ENCODE assay signal across 8 cellular contexts in genomic region chr10:71836594-71836970, GRCh38. TPM values are rescaled to one million over a fixed set of nuclear protein-coding genes. Genes with fewer than 3 reads are reported as not detected.
A peak's percentile ranks its signal among the peaks of the same experiment; 100 is the strongest.
DNase-seq lines count a peak whose midpoint lies in the region; ATAC-seq, FAIRE-seq and TF ChIP-seq lines count a peak whose summit lies in the region.

No MANE protein-coding gene starts in this region.

- TF ChIP-seq CTCF in MCF 10A (IDR thresholded peaks at IDR 0.05; ENCODE audit: unreplicated experiment) (no peak), nephron (IDR thresholded peaks at IDR 0.05; ENCODE audit: unreplicated experiment in 3 of 3) (no peak)

- ATAC-seq in HG02852 (IDR thresholded peaks at IDR 0.05; ENCODE audit: unreplicated experiment) = peak; percentile 25

- H3K4me1 Mint-ChIP-seq in MCF 10A (ENCODE audit: insufficient read depth, unreplicated experiment) (peaks cover 56% of the 10 kb centered on the region), nephron (peaks cover 52% of the 10 kb centered on the region)
- H3K4me1 Mint-ChIP-seq in activated CD4-positive, alpha-beta memory T cell treated with anti-CD3 and anti-CD28 coated beads for 36 hours (ENCODE audit: low read depth) = peaks cover 59% of the 10 kb centered on the region

- H3K27me3 Mint-ChIP-seq in MCF 10A (ENCODE audit: insufficient read depth, unreplicated experiment) (no peaks in the 10 kb centered on the region), nephron (ENCODE audit: low read depth) (no peaks in the 10 kb centered on the region)
- no peaks in the 10 kb centered on the region for H3K27me3 Mint-ChIP-seq in activated CD4-positive, alpha-beta memory T cell treated with anti-CD3 and anti-CD28 coated beads for 36 hours

- H3K9me3 Mint-ChIP-seq in MCF 10A (ENCODE audit: unreplicated experiment) = no peaks in the 10 kb centered on the region
- H3K9me3 Mint-ChIP-seq in nephron = no peaks in the 10 kb centered on the region
- H3K9me3 Mint-ChIP-seq in activated CD4-positive, alpha-beta memory T cell treated with anti-CD3 and anti-CD28 coated beads for 36 hours = no peaks in the 10 kb centered on the region

- DNase-seq in GM12891 (ENCODE audit: insufficient read length, low spot score) = no peak
- DNase-seq in MCF 10A (ENCODE audit: unreplicated experiment) = no peak
- no peak for DNase-seq in NCI-H1417 (lab: John Stamatoyannopoulos, UW)
- DNase-seq in HT-29 (ENCODE audit: low spot score) = no peak
- DNase-seq in activated CD4-positive, alpha-beta memory T cell treated with anti-CD3 and anti-CD28 coated beads for 36 hours = no peak
- DNase-seq in NCI-H128 (lab: John Stamatoyannopoulos, UW; ENCODE audit: unreplicated experiment) = no peak

- no peak for TF ChIP-seq POLR2A in GM12891 (IDR thresholded peaks at IDR 0.05; ENCODE audit: low read depth, low read length)

- POLR2A ChIA-PET in MCF 10A (lab: Yijun Ruan, JAX) = interaction anchor here (0.7 to 6.5 kb wide), 4 partner anchors 9 to 70 kb away, joined by 3 to 53 read pairs (median 4); partner anchors contain the start of gene PSAP
- POLR2A ChIA-PET in activated CD4-positive, alpha-beta memory T cell treated with anti-CD3 and anti-CD28 coated beads for 36 hours (lab: Charles Lee) = no interaction called here

- H3K36me3 Mint-ChIP-seq in MCF 10A (ENCODE audit: insufficient read depth, unreplicated experiment) = peaks cover 31% of the 10 kb centered on the region
- peaks cover 11% of the 10 kb centered on the region for H3K36me3 Mint-ChIP-seq in nephron (ENCODE audit: low read depth)
- H3K36me3 Mint-ChIP-seq in activated CD4-positive, alpha-beta memory T cell treated with anti-CD3 and anti-CD28 coated beads for 36 hours = peaks cover 4% of the 10 kb centered on the region

- no peak for FAIRE-seq in GM12891 (lab: Jason Lieb, UNC)

- CTCF ChIA-PET in MCF 10A (lab: Yijun Ruan, JAX) = interaction anchor here (1.1 to 2.4 kb wide), 2 partner anchors 60 to 62 kb away, joined by 3 to 9 read pairs; no protein-coding TSS in a partner anchor
- CTCF ChIA-PET in activated CD4-positive, alpha-beta memory T cell treated with anti-CD3 and anti-CD28 coated beads for 36 hours (lab: Charles Lee) = interaction anchor here (0.6 to 1.2 kb wide), 5 partner anchors 14 to 530 kb away, joined by 3 to 10 read pairs (median 3); no protein-coding TSS in a partner anchor

- H3K27ac Mint-ChIP-seq in MCF 10A (ENCODE audit: low read depth, unreplicated experiment) (peak overlapping the region; percentile 84), nephron (peak overlapping the region; percentile 44 to 94 (median 53))
- no peak overlapping the region for H3K27ac Mint-ChIP-seq in activated CD4-positive, alpha-beta memory T cell treated with anti-CD3 and anti-CD28 coated beads for 36 hours

- H3K4me3 Mint-ChIP-seq in MCF 10A (ENCODE audit: unreplicated experiment) (no peak overlapping the region), nephron (peak overlapping the region in 1 of 3 experiments; percentile 18)
- H3K4me3 Mint-ChIP-seq in activated CD4-positive, alpha-beta memory T cell treated with anti-CD3 and anti-CD28 coated beads for 36 hours = no peak overlapping the region

- BruUV-seq in MCF 10A (replicated peaks; lab: Mats Ljungman, UMichigan) = no TSS peak

- intact Hi-C loops in MCF 10A (cut with micrococcal nuclease) = no loop called here
- intact Hi-C loops in activated CD4-positive, alpha-beta memory T cell treated with anti-CD3 and anti-CD28 coated beads for 36 hours (cut with micrococcal nuclease) = no loop called here

TF ChIP-seq in GM12891, 5 proteins besides CTCF, POLR2A, EP300 and RAD21:
- TF ChIP-seq SPI1 (IDR thresholded peaks at IDR 0.05; ENCODE audit: low read depth, low read length) (peak; percentile 41), TAF1 (IDR thresholded peaks at IDR 0.05; ENCODE audit: low read depth, low read length) (no peak)

RNA-seq across cellular contexts. Expression of gene PSAP, which starts 14.5 kb away (rescaled TPM):
- 238 TPM for polyA plus RNA-seq in GM12891 (2012; ENCODE audit: low read depth, missing spikeins)
- total RNA-seq in MCF 10A (2022) = 506 and 692 TPM in 2 replicates
- 548 and 565 TPM in 2 replicates for total RNA-seq in HT-29 (2014; rRNA removed; shearing (Covaris generic))
- total RNA-seq in activated CD4-positive, alpha-beta memory T cell treated with anti-CD3 and anti-CD28 coated beads for 36 hours = 100 to 1,000 TPM; 137 to 144 TPM
